17 cellular contexts compared by ENCODE assay signal in genomic region chr11:4041731-4042391, GRCh38.
"Had no signal": no experiment of that assay in that cellular context is flagged by ENCODE, and none has a peak within 500 bp of the region (broad histone marks: within the 10 kb centered on the region; RNA-seq: fewer than 3 reads in every experiment).

No MANE protein-coding gene starts in this region.

- H3K27me3 Mint-ChIP-seq: activated T-cell treated with anti-CD3 and anti-CD28 coated beads, Interleukin-2, amount 50 U/mL, for 24 hours had no signal

- ATAC-seq: activated naive CD4-positive, alpha-beta T cell treated with anti-CD3 and anti-CD28 coated beads, Interleukin-2, amount 50 U/mL, for 72 hours; right cardiac atrium had no signal

- H3K4me3 Mint-ChIP-seq: activated T-cell treated with anti-CD3 and anti-CD28 coated beads, Interleukin-2, amount 50 U/mL, for 24 hours had no signal

- H3K4me3 ChIP-seq: cardiac muscle cell, SJSA1, spleen, suprapubic skin, upper lobe of left lung had no signal

- H3K9me3 Mint-ChIP-seq: activated T-cell treated with anti-CD3 and anti-CD28 coated beads, Interleukin-2, amount 50 U/mL, for 24 hours had no signal

- DNase-seq: activated effector memory CD4-positive, alpha-beta T cell treated with anti-CD3 and anti-CD28 coated beads, Interleukin-2, amount 50 U/mL, for 16 hours; activated T-cell treated with anti-CD3 and anti-CD28 coated beads, Interleukin-2, amount 50 U/mL, for 24 hours; cortex of kidney; effector CD8-positive, alpha-beta T cell; hippocampal formation; kidney glomerular epithelial cell; nucleus accumbens; right cardiac atrium; spleen; stimulated activated CD4-positive, alpha-beta T cell treated with anti-CD3 and anti-CD28 coated beads, Interleukin-1b, Interleukin-23, amount 100 ng/mL, for 48 hours; stimulated activated naive CD4-positive, alpha-beta T cell treated with Interleukin-2 at 50 U/mL for 16 hours; T-helper 1 cell; upper lobe of left lung had no signal

- H3K27ac Mint-ChIP-seq: activated T-cell treated with anti-CD3 and anti-CD28 coated beads, Interleukin-2, amount 50 U/mL, for 24 hours had no signal
